In genomic region chr15:70097337-70098169, GRCh38 we compare ENCODE assay signal across 8 cellular contexts. TPM values are rescaled to one million over a fixed set of nuclear protein-coding genes. Genes with fewer than 3 reads are reported as not detected.
DNase-seq lines count a peak whose midpoint lies in the region; ATAC-seq and TF ChIP-seq lines count a peak whose summit lies in the region.

TSS of gene TLE3 (minus strand) at chr15:70097917. CDS start at chr15:70096798, 1,119 bp downstream.

- H3K9me3 ChIP-seq in GM23248 (ENCODE audit: low read depth) (no peaks in the 10 kb centered on the region), fibroblast of lung (ENCODE audit: control insufficient read depth, insufficient read depth, low read depth, low read length) (no peaks in the 10 kb centered on the region)

- peak within 1 kb of the TSS; percentile 99 for H3K27ac Mint-ChIP-seq in activated T-helper 17 cell treated with anti-CD3 and anti-CD28 coated beads, Interleukin-2, amount 50 U/mL, for 72 hours
- H3K27ac Mint-ChIP-seq in naive thymus-derived CD8-positive, alpha-beta T cell: peak within 1 kb of the TSS; percentile 98 to 100 (median 98)

- no peaks in the 10 kb centered on the region for H3K9me3 Mint-ChIP-seq in activated T-helper 17 cell treated with anti-CD3 and anti-CD28 coated beads, Interleukin-2, amount 50 U/mL, for 72 hours
- H3K9me3 Mint-ChIP-seq in naive thymus-derived CD8-positive, alpha-beta T cell: peaks cover 0 to 6% (median 0%) of the 10 kb centered on the region in 9 donors

- peaks cover 50% of the 10 kb centered on the region for H3K79me2 ChIP-seq in GM23248 (ENCODE audit: insufficient read depth)
- peaks cover 26% of the 10 kb centered on the region for H3K79me2 ChIP-seq in fibroblast of lung (ENCODE audit: control insufficient read depth, insufficient read depth, low read length)

- H3K4me3 Mint-ChIP-seq in activated T-helper 17 cell treated with anti-CD3 and anti-CD28 coated beads, Interleukin-2, amount 50 U/mL, for 72 hours: peak within 1 kb of the TSS; percentile 99
- H3K4me3 Mint-ChIP-seq in naive thymus-derived CD8-positive, alpha-beta T cell: peak within 1 kb of the TSS; percentile 89 to 100 (median 98)

- POLR2A ChIA-PET in naive thymus-derived CD8-positive, alpha-beta T cell (lab: Charles Lee): interaction anchor here (0.6 to 6.2 kb wide), 27 partner anchors 10 to 1278 kb away, joined by 3 to 138 read pairs (median 5); partner anchors contain the start of gene RPLP1

- H3F3A ChIP-seq in GM23248 (ENCODE audit: insufficient read depth): peaks cover 13% of the 10 kb centered on the region

- peaks cover 39% of the 10 kb centered on the region for H3K4me1 ChIP-seq in GM23248 (ENCODE audit: insufficient read depth)
- H3K4me1 ChIP-seq in fibroblast of lung (ENCODE audit: control insufficient read depth, extremely low read depth, insufficient read depth, low read length): peaks cover 26% of the 10 kb centered on the region

- H3K4me1 Mint-ChIP-seq in activated T-helper 17 cell treated with anti-CD3 and anti-CD28 coated beads, Interleukin-2, amount 50 U/mL, for 72 hours: peaks cover 24% of the 10 kb centered on the region
- H3K4me1 Mint-ChIP-seq in naive thymus-derived CD8-positive, alpha-beta T cell: peaks cover 35 to 62% (median 52%) of the 10 kb centered on the region in 4 donors

- H3K27ac ChIP-seq in GM23248 (peak within 1 kb of the TSS; percentile 77), fibroblast of lung (ENCODE audit: insufficient read depth, low read length) (peak within 1 kb of the TSS; percentile 81)

- WGBS in GM23248 (ENCODE audit: low coverage in 1 of 2, low lambda C conversion rate in 2 of 2, missing lambda C conversion rate in 2 of 2), 2 experiments: 1% methylated on average over 49 to 74 of the region's 76 CpGs

- H3K4me2 ChIP-seq in GM23248 (ENCODE audit: unreplicated experiment) (peak within 1 kb of the TSS; percentile 83), fibroblast of lung (ENCODE audit: extremely low read depth, insufficient read depth, low read length) (peak within 1 kb of the TSS; percentile 84)

- peak; percentile 68 for ATAC-seq in activated T-helper 17 cell treated with anti-CD3 and anti-CD28 coated beads, Interleukin-2, amount 50 U/mL, for 72 hours (replicated peaks)
- peak; percentile 56 to 70 for ATAC-seq in naive thymus-derived CD8-positive, alpha-beta T cell

- H3K9ac ChIP-seq in GM23248: peak within 1 kb of the TSS; percentile 87
- peak within 1 kb of the TSS; percentile 75 for H3K9ac ChIP-seq in fibroblast of lung (ENCODE audit: insufficient read depth, low read length)

- H3K27me3 ChIP-seq in GM23248 (replicated peaks; ENCODE audit: insufficient read depth) (no peaks in the 10 kb centered on the region), fibroblast of lung (ENCODE audit: control insufficient read depth, insufficient read depth, low read length) (no peaks in the 10 kb centered on the region)

- TF ChIP-seq CTCF in fibroblast of lung (conservative IDR thresholded peaks at IDR 0.05 in 1 of 2, IDR thresholded peaks at IDR 0.05 in 1 of 2; ENCODE audit: low read depth in 1 of 2, low read length in 2 of 2): peak; percentile 21 to 36

- H3K36me3 ChIP-seq in GM23248 (ENCODE audit: low read depth): 0 out of 2 replicates have a peak, but pooled peaks cover 9% of the 10 kb centered on the region
- no peaks in the 10 kb centered on the region for H3K36me3 ChIP-seq in fibroblast of lung (ENCODE audit: control insufficient read depth, insufficient read depth, low read length)

- peak within 1 kb of the TSS; percentile 68 for H2AFZ ChIP-seq in GM23248
- H2AFZ ChIP-seq in fibroblast of lung (ENCODE audit: low read length): peak within 1 kb of the TSS; percentile 32

- H4K20me1 ChIP-seq in GM23248 (ENCODE audit: insufficient read depth) (peaks cover 4% of the 10 kb centered on the region; the same call in 1 of the 2 replicates), fibroblast of lung (ENCODE audit: control insufficient read depth, extremely low read depth, insufficient read depth, low read length) (no peaks in the 10 kb centered on the region)

- H3K4me3 ChIP-seq in GM23248: peak within 1 kb of the TSS; percentile 84
- H3K4me3 ChIP-seq in fibroblast of lung (replicated peaks in 1 of 4; ENCODE audit: control extremely low read depth in 1 of 4, insufficient read depth in 1 of 4, low read depth in 3 of 4, low read length in 4 of 4): peak within 1 kb of the TSS; percentile 71 to 91 (median 86)

- DNase-seq in Daoy (ENCODE audit: low read depth): peak; percentile 99
- DNase-seq in GM23248: peak; percentile 99
- DNase-seq in LHCN-M2 (ENCODE audit: low read depth): peak; percentile 98
- DNase-seq in RPMI8226: peak; percentile 100
- DNase-seq in fibroblast of lung (ENCODE audit: low read depth in 2 of 2): peak; percentile 98 to 99
- peak; percentile 96 to 99 (median 98) for DNase-seq in naive thymus-derived CD8-positive, alpha-beta T cell
- peak; percentile 94 for DNase-seq in stimulated activated naive CD4-positive, alpha-beta T cell treated with Interleukin-2 at 50 U/mL for 16 hours (lab: John Stamatoyannopoulos, UW)

- H3K36me3 Mint-ChIP-seq in activated T-helper 17 cell treated with anti-CD3 and anti-CD28 coated beads, Interleukin-2, amount 50 U/mL, for 72 hours (ENCODE audit: low read depth): peaks cover 56% of the 10 kb centered on the region
- peaks cover 2 to 17% (median 5%) of the 10 kb centered on the region in 3 donors for H3K36me3 Mint-ChIP-seq in naive thymus-derived CD8-positive, alpha-beta T cell

- in situ Hi-C loops in GM23248 (cut with MboI): no loop called here

- H3K9me2 ChIP-seq in GM23248 (ENCODE audit: insufficient read depth): no peaks in the 10 kb centered on the region

- H3K27me3 Mint-ChIP-seq in activated T-helper 17 cell treated with anti-CD3 and anti-CD28 coated beads, Interleukin-2, amount 50 U/mL, for 72 hours: peaks cover under 1% of the 10 kb centered on the region
- H3K27me3 Mint-ChIP-seq in naive thymus-derived CD8-positive, alpha-beta T cell: peaks cover 0 to 4% (median 0%) of the 10 kb centered on the region in 5 donors

RNA-seq across cellular contexts. Expression of gene TLE3, which starts in this region (rescaled TPM):
- total RNA-seq in Daoy (2014; rRNA removed; shearing (Covaris generic)): 43.9 and 46.0 TPM in 2 replicates
- total RNA-seq in GM23248 (2014; rRNA removed; shearing (Covaris generic)): 25.3 and 37.6 TPM in 2 replicates
- polyA plus RNA-seq in GM23248 (2016; fragmentation: Nextera tagmentation; extraction: Ambion mirVana): 9.8 and 11.7 TPM in 2 replicates
- total RNA-seq in LHCN-M2 (2014; rRNA removed): 22.3 and 23.6 TPM in 2 replicates
- polyA plus RNA-seq in LHCN-M2 (2012): 8.1 TPM
- 100 to 1,000 TPM in 1 of 2 donors, 10 to 100 TPM in 1; 94.9 to 131 TPM for total RNA-seq in activated T-helper 17 cell treated with anti-CD3 and anti-CD28 coated beads, Interleukin-2, amount 50 U/mL, for 72 hours
- total RNA-seq in fibroblast of lung: 16.5 and 19.3 TPM in 2 replicates
- polyA plus RNA-seq in fibroblast of lung: 14.6 and 19.9 TPM in 2 replicates
- polyA plus RNA-seq in fibroblast of lung (2012): 18.7 and 19.1 TPM in 2 replicates
- polyA minus RNA-seq in fibroblast of lung (ENCODE audit: low replicate concordance): 16.4 and 22.0 TPM in 2 replicates
- total RNA-seq in naive thymus-derived CD8-positive, alpha-beta T cell: 100 to 1,000 TPM; 123 to 135 TPM
- polyA plus RNA-seq in naive thymus-derived CD8-positive, alpha-beta T cell: 10 to 100 TPM in 2 of 3 donors, 1 to 10 TPM in 1; 9.9 to 32.6 (median 13.6) TPM

Comparison
In these comparisons a context has a peak if more than half of its experiments do, and no peak if none do; other contexts are left out.
1. Peak in every context shown above with its lines: DNase-seq, ATAC-seq, H3K4me3 ChIP-seq and H3K27ac ChIP-seq.